ENCODE assay signal across 7 cellular contexts in genomic region chr1:207838156-207839082, GRCh38.
DNase-seq lines count a peak whose midpoint lies in the region; ATAC-seq and TF ChIP-seq lines count a peak whose summit lies in the region.

No MANE protein-coding gene starts in this region.

- peaks cover 37% of the 10 kb centered on the region for H3K4me1 Mint-ChIP-seq in T-helper 2 cell treated with Interferon-gamma antibody and Interleukin-4, amounts not matched to agents 5 μg/mL and 100 μg/mL, for 36 hours (ENCODE audit: low read depth)

- H3K4me1 ChIP-seq in stomach = peaks cover 33 to 89% (median 60%) of the 10 kb centered on the region in 4 donors

- H3K27ac Mint-ChIP-seq in T-helper 2 cell treated with Interferon-gamma antibody and Interleukin-4, amounts not matched to agents 5 μg/mL and 100 μg/mL, for 36 hours = peak overlapping the region; percentile 47

- DNase-seq in T-helper 2 cell treated with Interferon-gamma antibody and Interleukin-4, amounts not matched to agents 5 μg/mL and 100 μg/mL, for 36 hours (ENCODE audit: low spot score) = no peak
- DNase-seq in medulla oblongata (ENCODE audit: extremely low spot score) (peak; percentile 66), stomach (peak; percentile 73), NCI-H82 (lab: John Stamatoyannopoulos, UW) (no peak)

- no peaks in the 10 kb centered on the region for H3K27me3 Mint-ChIP-seq in T-helper 2 cell treated with Interferon-gamma antibody and Interleukin-4, amounts not matched to agents 5 μg/mL and 100 μg/mL, for 36 hours (ENCODE audit: low read depth)

- ATAC-seq in HG03565 (IDR thresholded peaks at IDR 0.05; ENCODE audit: unreplicated experiment) (no peak), HG02885 (IDR thresholded peaks at IDR 0.05; ENCODE audit: poor library complexity, unreplicated experiment) (no peak)

- H3K27ac ChIP-seq in cingulate gyrus (ENCODE audit: low read depth, low read length) = peak overlapping the region; percentile 73
- H3K27ac ChIP-seq in stomach = peak overlapping the region; percentile 57 to 97 (median 72)

- H3K36me3 ChIP-seq in stomach = peaks cover 0 to 25% (median 3%) of the 10 kb centered on the region in 4 donors

- intact Hi-C loops in stomach (cut with DNase I; ENCODE audit: low total_unique reads) = no loop called here

- H3K4me3 Mint-ChIP-seq in T-helper 2 cell treated with Interferon-gamma antibody and Interleukin-4, amounts not matched to agents 5 μg/mL and 100 μg/mL, for 36 hours = no peak overlapping the region

- H3K27me3 ChIP-seq in stomach = no peaks in the 10 kb centered on the region

- H3K4me3 ChIP-seq in stomach = no peak overlapping the region

- no peak for TF ChIP-seq POLR2A in stomach (IDR thresholded peaks at IDR 0.05)

- TF ChIP-seq EP300 in stomach (IDR thresholded peaks at IDR 0.05) = no peak

- H3K36me3 Mint-ChIP-seq in T-helper 2 cell treated with Interferon-gamma antibody and Interleukin-4, amounts not matched to agents 5 μg/mL and 100 μg/mL, for 36 hours (ENCODE audit: low read depth) = peaks cover 38% of the 10 kb centered on the region

- WGBS in stomach, 5 donors = 29 to 51% (median 36%) methylated on average over 14 to 15 of the region's 15 CpGs

- no peaks in the 10 kb centered on the region for H3K9me3 ChIP-seq in stomach

- H3K9me3 Mint-ChIP-seq in T-helper 2 cell treated with Interferon-gamma antibody and Interleukin-4, amounts not matched to agents 5 μg/mL and 100 μg/mL, for 36 hours = no peaks in the 10 kb centered on the region

- TF ChIP-seq CTCF in stomach (IDR thresholded peaks at IDR 0.05) = no peak

Comparison
In these comparisons a context has a peak if more than half of its experiments do, and no peak if none do; other contexts are left out.
1. DNase-seq: peak in medulla oblongata (single experiment) and stomach (single experiment); none in T-helper 2 cell treated with Interferon-gamma antibody and Interleukin-4, amounts not matched to agents 5 μg/mL and 100 μg/mL, for 36 hours (single experiment) and NCI-H82 (single experiment).